Comparison of ENCODE assay signal across 14 cellular contexts in genomic region chrX:11188664-11189063, GRCh38.
DNase-seq lines count a peak whose midpoint lies in the region; ATAC-seq, FAIRE-seq and TF ChIP-seq lines count a peak whose summit lies in the region.
"Had no signal": no experiment of that assay in that cellular context is flagged by ENCODE, and none has a peak within 500 bp of the region (broad histone marks: within the 10 kb centered on the region; RNA-seq: fewer than 3 reads in every experiment).

No MANE protein-coding gene starts in this region.

- peaks cover 8% of the 10 kb centered on the region for H3K4me1 Mint-ChIP-seq in astrocyte (ENCODE audit: low read depth, unreplicated experiment)
- H3K4me1 Mint-ChIP-seq: activated naive CD8-positive, alpha-beta T cell treated with anti-CD3 and anti-CD28 coated beads, Interleukin-2, amount 10 ng/mL, durations not matched to agents 7 days and 5 days; neural progenitor cell had no signal

- H3K14ac ChIP-seq in trophoblast cell (ENCODE audit: low read length): no peak overlapping the region

- no peaks in the 10 kb centered on the region for H3K27me3 ChIP-seq in astrocyte (ENCODE audit: insufficient read depth, low read length)
- H3K27me3 ChIP-seq in trophoblast cell (ENCODE audit: insufficient read depth, low read length): no peaks in the 10 kb centered on the region
- H3K27me3 ChIP-seq: neural progenitor cell had no signal

- FAIRE-seq in astrocyte (lab: Jason Lieb, UNC): peak; percentile 91
- FAIRE-seq: colon had no signal

- no peak overlapping the region for H3K18ac ChIP-seq in trophoblast cell (ENCODE audit: low read length)

- H3K27ac Mint-ChIP-seq in astrocyte (ENCODE audit: unreplicated experiment): no peak overlapping the region
- H3K27ac Mint-ChIP-seq: activated naive CD8-positive, alpha-beta T cell treated with anti-CD3 and anti-CD28 coated beads, Interleukin-2, amount 10 ng/mL, durations not matched to agents 7 days and 5 days; neural progenitor cell had no signal

- no CpG with 5 or more reads among the region's 7 CpGs for WGBS in trophoblast cell (ENCODE audit: extremely low coverage, insufficient coverage, insufficient read length)

- no peaks in the 10 kb centered on the region for H3K27me3 Mint-ChIP-seq in astrocyte (ENCODE audit: low read depth, unreplicated experiment)
- H3K27me3 Mint-ChIP-seq: activated naive CD8-positive, alpha-beta T cell treated with anti-CD3 and anti-CD28 coated beads, Interleukin-2, amount 10 ng/mL, durations not matched to agents 7 days and 5 days had no signal

- no peaks in the 10 kb centered on the region for H4K20me1 ChIP-seq in astrocyte (ENCODE audit: insufficient read depth, low read length)

- H4K12ac ChIP-seq in trophoblast cell (ENCODE audit: low read depth, low read length): no peak overlapping the region

- H3K9ac ChIP-seq in astrocyte (ENCODE audit: low read length): no peak overlapping the region
- H3K9ac ChIP-seq in trophoblast cell (ENCODE audit: low read length): no peak overlapping the region
- H3K9ac ChIP-seq: neural progenitor cell had no signal

- H4K91ac ChIP-seq in trophoblast cell (ENCODE audit: low read depth, low read length): no peak overlapping the region

- H3K9me3 Mint-ChIP-seq in astrocyte (ENCODE audit: unreplicated experiment): no peaks in the 10 kb centered on the region
- H3K9me3 Mint-ChIP-seq: activated naive CD8-positive, alpha-beta T cell treated with anti-CD3 and anti-CD28 coated beads, Interleukin-2, amount 10 ng/mL, durations not matched to agents 7 days and 5 days had no signal

- no peak for ATAC-seq in HG02623 (IDR thresholded peaks at IDR 0.05; ENCODE audit: unreplicated experiment)
- no peak for ATAC-seq in GM18861 (IDR thresholded peaks at IDR 0.05; ENCODE audit: unreplicated experiment)
- ATAC-seq: lower lobe of right lung had no signal

- TF ChIP-seq CTCF in GM12865 (IDR thresholded peaks at IDR 0.05; ENCODE audit: insufficient read depth, low read depth, low read length, missing control alignments): no peak
- TF ChIP-seq CTCF in astrocyte (IDR thresholded peaks at IDR 0.05; ENCODE audit: insufficient read depth, low read depth, low read length): no peak

- H2BK5ac ChIP-seq in trophoblast cell (ENCODE audit: low read depth, low read length, poor library complexity): no peak overlapping the region

- no peak overlapping the region for H2AK5ac ChIP-seq in trophoblast cell (ENCODE audit: low read length)

- no peaks in the 10 kb centered on the region for H3K9me3 ChIP-seq in astrocyte (ENCODE audit: insufficient read depth, low read depth, low read length)
- H3K9me3 ChIP-seq in trophoblast cell (ENCODE audit: insufficient read depth, low read depth, low read length): no peaks in the 10 kb centered on the region
- H3K9me3 ChIP-seq: lower lobe of right lung had no signal

- DNase-seq in GM12865 (ENCODE audit: low read depth): peak; percentile 56
- DNase-seq in HT-29 (ENCODE audit: low spot score): peak; percentile 7
- DNase-seq in astrocyte (ENCODE audit: low read depth): peak; percentile 22
- DNase-seq in myocyte (ENCODE audit: low read depth): peak; percentile 59
- DNase-seq in NCI-H1436 treated with DMSO at 0.1 percent for 48 hours (lab: John Stamatoyannopoulos, UW): no peak
- DNase-seq in trophoblast cell: no peak
- DNase-seq: activated naive CD8-positive, alpha-beta T cell treated with anti-CD3 and anti-CD28 coated beads, Interleukin-2, amount 10 ng/mL, durations not matched to agents 7 days and 5 days; lower lobe of right lung; NCI-H226; WERI-Rb-1 had no signal

- no peaks in the 10 kb centered on the region for H3K79me1 ChIP-seq in trophoblast cell (ENCODE audit: low read length)

- H3K4me1 ChIP-seq in astrocyte (ENCODE audit: insufficient read depth, low read length) (peaks cover 5% of the 10 kb centered on the region), trophoblast cell (ENCODE audit: control insufficient read depth in 1 of 2, insufficient read depth in 2 of 2, low read length in 2 of 2) (peaks cover 5 to 6% of the 10 kb centered on the region in 2 experiments)
- H3K4me1 ChIP-seq: lower lobe of right lung, neural progenitor cell had no signal

- no peak overlapping the region for H3K4me3 Mint-ChIP-seq in astrocyte (ENCODE audit: unreplicated experiment)
- H3K4me3 Mint-ChIP-seq: activated naive CD8-positive, alpha-beta T cell treated with anti-CD3 and anti-CD28 coated beads, Interleukin-2, amount 10 ng/mL, durations not matched to agents 7 days and 5 days; neural progenitor cell had no signal

- H4K8ac ChIP-seq in trophoblast cell (ENCODE audit: low read depth, low read length): no peak overlapping the region

- H2AFZ ChIP-seq in astrocyte (ENCODE audit: low read depth, low read length) (no peak overlapping the region), trophoblast cell (ENCODE audit: insufficient read depth, low read length, poor library complexity) (no peak overlapping the region)
- H2AFZ ChIP-seq: neural progenitor cell had no signal

- H3K36me3 Mint-ChIP-seq in astrocyte (ENCODE audit: low read depth, unreplicated experiment): no peaks in the 10 kb centered on the region
- H3K36me3 Mint-ChIP-seq: activated naive CD8-positive, alpha-beta T cell treated with anti-CD3 and anti-CD28 coated beads, Interleukin-2, amount 10 ng/mL, durations not matched to agents 7 days and 5 days; neural progenitor cell had no signal

- H3K23ac ChIP-seq in trophoblast cell (ENCODE audit: low read length): no peak overlapping the region

- H3K27ac ChIP-seq in astrocyte (ENCODE audit: low read depth, low read length) (no peak overlapping the region), trophoblast cell (ENCODE audit: low read depth, low read length) (no peak overlapping the region)
- H3K27ac ChIP-seq: lower lobe of right lung, neural progenitor cell, WERI-Rb-1 had no signal

- H3K4me2 ChIP-seq in astrocyte (ENCODE audit: low read length) (no peak overlapping the region), trophoblast cell (ENCODE audit: low read length) (no peak overlapping the region)
- H3K4me2 ChIP-seq: neural progenitor cell had no signal

- no peak overlapping the region for H3K4me3 ChIP-seq in GM12865 (ENCODE audit: low read depth, low read length)
- H3K4me3 ChIP-seq in astrocyte (ENCODE audit: insufficient read depth, low read depth, low read length): no peak overlapping the region
- H3K4me3 ChIP-seq in trophoblast cell (ENCODE audit: low read depth, low read length): no peak overlapping the region
- H3K4me3 ChIP-seq: lower lobe of right lung, neural progenitor cell had no signal

- no peak overlapping the region for H2BK120ac ChIP-seq in trophoblast cell (ENCODE audit: insufficient read depth, low read length, poor library complexity)

- no peaks in the 10 kb centered on the region for H3K36me3 ChIP-seq in astrocyte (ENCODE audit: insufficient read depth, low read length)
- no peaks in the 10 kb centered on the region for H3K36me3 ChIP-seq in trophoblast cell (ENCODE audit: control insufficient read depth in 1 of 2, insufficient read depth in 2 of 2, low read length in 2 of 2)
- H3K36me3 ChIP-seq: lower lobe of right lung, neural progenitor cell, WERI-Rb-1 had no signal

- H2BK12ac ChIP-seq in trophoblast cell (ENCODE audit: low read length): no peak overlapping the region

- no peaks in the 10 kb centered on the region for H3K79me2 ChIP-seq in astrocyte (ENCODE audit: insufficient read depth, low read length)
- H3K79me2 ChIP-seq in trophoblast cell (ENCODE audit: control insufficient read depth, insufficient read depth, low read length, poor library complexity): no peaks in the 10 kb centered on the region

- H3K4ac ChIP-seq in trophoblast cell (ENCODE audit: low read depth, low read length): no peak overlapping the region

Comparison
In these comparisons a context has a peak if more than half of its experiments do, and no peak if none do; other contexts are left out.
1. DNase-seq: peak in GM12865 (single experiment), HT-29 (single experiment), astrocyte (single experiment) and myocyte (single experiment); none in NCI-H1436 treated with DMSO at 0.1 percent for 48 hours (single experiment) and trophoblast cell (0 of 2).